ENCODE assay signal across 27 cellular contexts in genomic region chr9:127303830-127304229, GRCh38.
"Had no signal": no experiment of that assay in that cellular context is flagged by ENCODE, and none has a peak within 500 bp of the region (broad histone marks: within the 10 kb centered on the region; RNA-seq: fewer than 3 reads in every experiment).

No MANE protein-coding gene starts in this region.

- H3K36me3 ChIP-seq: ascending aorta, brain microvascular endothelial cell, esophagus muscularis mucosa, lower lobe of right lung, transverse colon, vagina had no signal

- H3K27ac ChIP-seq: ascending aorta, brain microvascular endothelial cell, esophagus muscularis mucosa, lower lobe of right lung, transverse colon, vagina had no signal

- H3K9me3 ChIP-seq: ascending aorta, esophagus muscularis mucosa, lower lobe of right lung, transverse colon, vagina had no signal

- ATAC-seq: activated CD4-positive, alpha-beta T cell treated with anti-CD3 and anti-CD28 coated beads for 36 hours; activated naive CD4-positive, alpha-beta T cell treated with anti-CD3 and anti-CD28 coated beads, Interleukin-2, amount 50 U/mL, for 72 hours; activated T-helper 17 cell treated with anti-CD3 and anti-CD28 coated beads, Interleukin-2, amount 50 U/mL, for 72 hours; effector memory CD8-positive, alpha-beta T cell; left cardiac atrium; lower lobe of right lung; sciatic nerve; stimulated activated memory B cell treated with anti-CD40 and anti-IgM and Interleukin-4, amounts not matched to agents 10 μg/mL and 1 μg/mL and 100 μg/mL, for 72 hours; WTC11 had no signal

- H3K27me3 ChIP-seq: ascending aorta, brain microvascular endothelial cell, esophagus muscularis mucosa, transverse colon, vagina had no signal

- H3K4me3 ChIP-seq: ascending aorta, esophagus muscularis mucosa, lower lobe of right lung, transverse colon, vagina had no signal

- DNase-seq: activated CD4-positive, alpha-beta T cell treated with anti-CD3 and anti-CD28 coated beads for 36 hours; activated CD4-positive, alpha-beta T cell treated with anti-CD3 and anti-CD28 coated beads, Interleukin-2, amount 50 U/mL, for 4 hours; activated CD8-positive, alpha-beta memory T cell treated with anti-CD3 and anti-CD28 coated beads for 24 hours; activated CD8-positive, alpha-beta memory T cell treated with anti-CD3 and anti-CD28 coated beads, Interleukin-2, amount 50 U/mL, for 4 hours; activated T-cell treated with anti-CD3 and anti-CD28 coated beads, Interleukin-2, amount 50 U/mL, for 24 hours; brain microvascular endothelial cell; central memory CD4-positive, alpha-beta T cell; effector memory CD8-positive, alpha-beta T cell; left cardiac atrium; lower lobe of right lung; naive B cell; nucleus accumbens; small intestine; stimulated activated CD4-positive, alpha-beta T cell treated with anti-CD3 and anti-CD28 coated beads, Interleukin-2, amount 100 ng/mL, for 24 hours; transverse colon had no signal

- FAIRE-seq: endothelial cell of umbilical vein, frontal cortex, islet of Langerhans, small intestine, TTC549 had no signal
